8 cellular contexts compared by ENCODE assay signal in the genomic region with DNA sequence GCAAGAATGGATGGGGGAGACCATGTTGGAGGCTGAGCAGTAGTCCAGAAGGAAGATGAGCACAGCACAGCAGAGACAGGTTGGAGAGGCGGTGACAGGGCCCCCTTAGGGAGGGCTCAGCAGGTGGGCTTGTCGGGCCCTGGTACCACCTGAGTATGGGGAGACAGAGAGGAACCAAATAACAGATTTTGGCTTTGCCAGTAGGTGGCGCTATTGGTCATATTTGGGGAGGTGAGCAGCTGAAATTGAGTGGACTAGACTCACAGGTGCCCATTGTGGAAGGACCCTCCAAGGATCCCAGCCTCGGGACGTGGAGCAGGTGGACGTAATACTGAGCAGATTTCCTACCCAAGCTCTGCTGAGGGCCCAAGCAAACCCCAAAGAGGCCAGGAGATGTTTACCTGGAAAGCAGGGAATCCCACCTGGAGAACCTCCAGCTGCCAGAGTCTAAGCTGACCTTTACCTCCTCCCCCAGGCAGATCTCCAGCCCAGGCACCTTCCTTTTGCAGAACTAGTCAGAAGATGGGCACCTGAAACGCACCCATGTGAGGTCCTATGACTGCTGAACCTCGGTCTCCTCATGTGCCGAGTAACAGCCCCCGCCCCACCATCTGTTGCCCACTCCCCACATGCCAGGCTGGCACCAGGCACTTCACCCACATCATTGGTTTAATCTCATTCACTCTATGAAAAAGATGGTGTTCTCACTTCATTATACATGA. TPM values are rescaled to one million over a fixed set of nuclear protein-coding genes. Genes with fewer than 3 reads are reported as not detected.
DNase-seq lines count a peak whose midpoint lies in the region; ATAC-seq and TF ChIP-seq lines count a peak whose summit lies in the region.

No MANE protein-coding gene starts in this region.

- no peaks in the 10 kb centered on the region for H3K36me3 ChIP-seq in adipocyte (ENCODE audit: control insufficient read depth, insufficient read depth, low read length, severe bottlenecking)
- no peaks in the 10 kb centered on the region for H3K36me3 ChIP-seq in gastrocnemius medialis

- DNase-seq in G401 (ENCODE audit: low spot score) (peak; percentile 86), NCI-H1092 treated with DMSO at 0.1 percent for 48 hours (lab: John Stamatoyannopoulos, UW) (peak; percentile 39), SW 1271 (lab: John Stamatoyannopoulos, UW) (peak; percentile 29 to 69), adipocyte (ENCODE audit: low read depth) (peak; percentile 91), right cardiac atrium (peak in 2 of 3 donors; percentile 57 to 71), gastrocnemius medialis (peak; percentile 17 to 25)

- H3K27me3 ChIP-seq in adipocyte (replicated peaks; ENCODE audit: control insufficient read depth, insufficient read depth, low read length) = peaks cover 17% of the 10 kb centered on the region
- no peaks in the 10 kb centered on the region for H3K27me3 ChIP-seq in right cardiac atrium (ENCODE audit: control insufficient read depth, insufficient read depth)
- H3K27me3 ChIP-seq in gastrocnemius medialis = peaks cover 0 to 3% (median 0%) of the 10 kb centered on the region in 3 donors

- H3K9me3 ChIP-seq in adipocyte (ENCODE audit: control insufficient read depth, low read length) (no peaks in the 10 kb centered on the region), right cardiac atrium (ENCODE audit: control insufficient read depth, low read length) (no peaks in the 10 kb centered on the region), gastrocnemius medialis (no peaks in the 10 kb centered on the region)

- peak; percentile 20 to 77 (median 74) for TF ChIP-seq CTCF in gastrocnemius medialis (IDR thresholded peaks at IDR 0.05 in 4 of 5, conservative IDR thresholded peaks at IDR 0.05 in 1 of 5)

- H3K9ac ChIP-seq in adipocyte (ENCODE audit: low read length) = no peak overlapping the region

- peaks cover 3% of the 10 kb centered on the region for H3K4me1 ChIP-seq in adipocyte (ENCODE audit: control insufficient read depth, insufficient read depth, low read length)
- H3K4me1 ChIP-seq in right cardiac atrium (ENCODE audit: control insufficient read depth, insufficient read depth, low read length) = peaks cover 2% of the 10 kb centered on the region
- H3K4me1 ChIP-seq in gastrocnemius medialis = no peaks in the 10 kb centered on the region

- H3K4me3 ChIP-seq in adipocyte (ENCODE audit: low read length) (no peak overlapping the region), right cardiac atrium (ENCODE audit: low read length) (no peak overlapping the region), gastrocnemius medialis (no peak overlapping the region)

- intact Hi-C loops in right cardiac atrium (cut with DNase I) (loop anchor here in 3 of 4 donors (2.0 to 10.0 kb wide), 6 partner anchors 249 to 373 kb away; no protein-coding TSS in a partner anchor), gastrocnemius medialis (cut with DNase I; ENCODE audit: low total_unique reads) (loop anchor here (5.0 kb wide), 3 partner anchors 118 to 373 kb away; no protein-coding TSS in a partner anchor)

- WGBS in right cardiac atrium = 49% methylated on average over 10 of the region's 10 CpGs

- H3K27ac ChIP-seq in right cardiac atrium (ENCODE audit: low read length) = no peak overlapping the region
- H3K27ac ChIP-seq in gastrocnemius medialis = no peak overlapping the region

- peak in 1 of 2 donors; percentile 26 for ATAC-seq in right cardiac atrium
- ATAC-seq in gastrocnemius medialis = no peak
- ATAC-seq in HG03342 (IDR thresholded peaks at IDR 0.05; ENCODE audit: unreplicated experiment) = no peak
- ATAC-seq in GM18868 (IDR thresholded peaks at IDR 0.05; ENCODE audit: unreplicated experiment) = no peak

- TF ChIP-seq POLR2A in gastrocnemius medialis (IDR thresholded peaks at IDR 0.05) = no peak

- in situ Hi-C loops in G401 (cut with HindIII; ENCODE audit: low sequenced_read_pairs) (no loop called here), gastrocnemius medialis (cut with MboI; ENCODE audit: low sequenced_read_pairs in 4 of 4) (loop anchor here (5.0 to 10.0 kb wide), 4 partner anchors 121 to 323 kb away; no protein-coding TSS in a partner anchor)

RNA-seq across cellular contexts. Expression of gene CORO2B, which starts 24.6 kb away (rescaled TPM):
- total RNA-seq in G401 (2014; rRNA removed; shearing (Covaris generic)) = 1.0 TPM in 1 of 2 replicates, not detected in the other
- total RNA-seq in right cardiac atrium (10 to 100 TPM in 3 of 4 donors, 1 to 10 TPM in 1; 5.8 to 13.7 (median 11.3) TPM), gastrocnemius medialis (1 to 10 TPM; 1.5 to 2.2 (median 1.8) TPM)
- 6.9 TPM for polyA plus RNA-seq in right cardiac atrium

Comparison
In these comparisons a context has a peak if more than half of its experiments do, and no peak if none do; other contexts are left out.
1. DNase-seq: peak in every context shown above with its lines; median percentile 91 in adipocyte; 86 in G401; 64 in right cardiac atrium; 49 in SW 1271; 39 in NCI-H1092 treated with DMSO at 0.1 percent for 48 hours; 21 in gastrocnemius medialis.